1 cellular context compared by ENCODE assay signal in genomic region chr14:75673345-75673744, GRCh38.
TF ChIP-seq lines count a peak whose summit lies in the region.

No MANE protein-coding gene starts in this region.

TF ChIP-seq in GM12878, 131 proteins besides CTCF, POLR2A, EP300 and RAD21 (continued from another document and continues in another):
- TF ChIP-seq, protein P1, sequence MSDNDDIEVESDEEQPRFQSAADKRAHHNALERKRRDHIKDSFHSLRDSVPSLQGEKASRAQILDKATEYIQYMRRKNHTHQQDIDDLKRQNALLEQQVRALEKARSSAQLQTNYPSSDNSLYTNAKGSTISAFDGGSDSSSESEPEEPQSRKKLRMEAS (IDR thresholded peaks at IDR 0.05; ENCODE audit: low read depth, low read length) = no peak
- TF ChIP-seq RFX5 (IDR thresholded peaks at IDR 0.05; ENCODE audit: low read depth, low read length) (no peak), CBFB (IDR thresholded peaks at IDR 0.05; ENCODE audit: low read depth) (no peak), FOXM1 (IDR thresholded peaks at IDR 0.05; ENCODE audit: low read depth, low read length) (peak; percentile 52; the same call in 1 of the 2 replicates), SIN3A (IDR thresholded peaks at IDR 0.05; ENCODE audit: low read depth, low read length) (no peak), USF1 (IDR thresholded peaks at IDR 0.05; ENCODE audit: borderline replicate concordance, extremely low read length, insufficient read depth, low read depth, low read length) (no peak), CREM (IDR thresholded peaks at IDR 0.05; ENCODE audit: low read depth) (peak; percentile 60; the same call in 1 of the 2 replicates), ZBTB33 (IDR thresholded peaks at IDR 0.05) (no peak), SUZ12 (IDR thresholded peaks at IDR 0.05; ENCODE audit: unreplicated experiment) (no peak), SREBF2 (IDR thresholded peaks at IDR 0.05; ENCODE audit: low read length) (no peak), TAF1 (IDR thresholded peaks at IDR 0.05; ENCODE audit: borderline replicate concordance, low read depth, low read length) (no peak), HDGF (IDR thresholded peaks at IDR 0.05) (no peak), NFIC (IDR thresholded peaks at IDR 0.05; ENCODE audit: low read depth, low read length) (peak; percentile 81), MYC (IDR thresholded peaks at IDR 0.05; ENCODE audit: insufficient read depth, insufficient read length, insufficient replicate concordance, low read length, severe bottlenecking) (no peak), IKZF1 (conservative IDR thresholded peaks at IDR 0.05) (no peak), ZBTB40 (IDR thresholded peaks at IDR 0.05; ENCODE audit: borderline replicate concordance) (no peak), BCLAF1 (IDR thresholded peaks at IDR 0.05) (no peak), RCOR1 (conservative IDR thresholded peaks at IDR 0.05; ENCODE audit: low read depth, low read length) (no peak), TCF7 (IDR thresholded peaks at IDR 0.05; ENCODE audit: borderline replicate concordance) (no peak), WRNIP1 (IDR thresholded peaks at IDR 0.05; ENCODE audit: borderline replicate concordance, low read depth, low read length) (no peak), RB1 (IDR thresholded peaks at IDR 0.05; ENCODE audit: borderline replicate concordance) (no peak), TARDBP (IDR thresholded peaks at IDR 0.05; ENCODE audit: borderline replicate concordance) (no peak), FOS (IDR thresholded peaks at IDR 0.05; ENCODE audit: borderline replicate concordance, extremely low read depth, insufficient read length) (no peak), NR2C1 (IDR thresholded peaks at IDR 0.05) (no peak), MXI1 (IDR thresholded peaks at IDR 0.05; ENCODE audit: low read depth, low read length) (no peak), KDM1A (IDR thresholded peaks at IDR 0.05; ENCODE audit: borderline replicate concordance) (no peak), POLR2AphosphoS2 (IDR thresholded peaks at IDR 0.05; ENCODE audit: low read depth, low read length) (no peak), ZZZ3 (IDR thresholded peaks at IDR 0.05; ENCODE audit: control insufficient read depth, insufficient read length, low read depth) (no peak), STAT1 (conservative IDR thresholded peaks at IDR 0.05) (no peak), REST (IDR thresholded peaks at IDR 0.05; ENCODE audit: low read depth, low read length) (no peak), NFXL1 (IDR thresholded peaks at IDR 0.05; ENCODE audit: borderline replicate concordance) (no peak), JUNB (IDR thresholded peaks at IDR 0.05) (peak; percentile 98), CHD1 (IDR thresholded peaks at IDR 0.05; ENCODE audit: low read depth, low read length) (no peak), YY1 (IDR thresholded peaks at IDR 0.05; ENCODE audit: low read depth, low read length) (no peak), NR2C2 (IDR thresholded peaks at IDR 0.05; ENCODE audit: borderline replicate concordance, control insufficient read depth, insufficient read length, low read depth) (no peak), ZSCAN29 (IDR thresholded peaks at IDR 0.05) (no peak), ZNF207 (IDR thresholded peaks at IDR 0.05; ENCODE audit: borderline replicate concordance) (no peak)
- TF ChIP-seq, protein P2, sequence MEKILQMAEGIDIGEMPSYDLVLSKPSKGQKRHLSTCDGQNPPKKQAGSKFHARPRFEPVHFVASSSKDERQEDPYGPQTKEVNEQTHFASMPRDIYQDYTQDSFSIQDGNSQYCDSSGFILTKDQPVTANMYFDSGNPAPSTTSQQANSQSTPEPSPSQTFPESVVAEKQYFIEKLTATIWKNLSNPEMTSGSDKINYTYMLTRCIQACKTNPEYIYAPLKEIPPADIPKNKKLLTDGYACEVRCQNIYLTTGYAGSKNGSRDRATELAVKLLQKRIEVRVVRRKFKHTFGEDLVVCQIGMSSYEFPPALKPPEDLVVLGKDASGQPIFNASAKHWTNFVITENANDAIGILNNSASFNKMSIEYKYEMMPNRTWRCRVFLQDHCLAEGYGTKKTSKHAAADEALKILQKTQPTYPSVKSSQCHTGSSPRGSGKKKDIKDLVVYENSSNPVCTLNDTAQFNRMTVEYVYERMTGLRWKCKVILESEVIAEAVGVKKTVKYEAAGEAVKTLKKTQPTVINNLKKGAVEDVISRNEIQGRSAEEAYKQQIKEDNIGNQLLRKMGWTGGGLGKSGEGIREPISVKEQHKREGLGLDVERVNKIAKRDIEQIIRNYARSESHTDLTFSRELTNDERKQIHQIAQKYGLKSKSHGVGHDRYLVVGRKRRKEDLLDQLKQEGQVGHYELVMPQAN (conservative IDR thresholded peaks at IDR 0.05) = no peak
- TF ChIP-seq, protein P3, sequence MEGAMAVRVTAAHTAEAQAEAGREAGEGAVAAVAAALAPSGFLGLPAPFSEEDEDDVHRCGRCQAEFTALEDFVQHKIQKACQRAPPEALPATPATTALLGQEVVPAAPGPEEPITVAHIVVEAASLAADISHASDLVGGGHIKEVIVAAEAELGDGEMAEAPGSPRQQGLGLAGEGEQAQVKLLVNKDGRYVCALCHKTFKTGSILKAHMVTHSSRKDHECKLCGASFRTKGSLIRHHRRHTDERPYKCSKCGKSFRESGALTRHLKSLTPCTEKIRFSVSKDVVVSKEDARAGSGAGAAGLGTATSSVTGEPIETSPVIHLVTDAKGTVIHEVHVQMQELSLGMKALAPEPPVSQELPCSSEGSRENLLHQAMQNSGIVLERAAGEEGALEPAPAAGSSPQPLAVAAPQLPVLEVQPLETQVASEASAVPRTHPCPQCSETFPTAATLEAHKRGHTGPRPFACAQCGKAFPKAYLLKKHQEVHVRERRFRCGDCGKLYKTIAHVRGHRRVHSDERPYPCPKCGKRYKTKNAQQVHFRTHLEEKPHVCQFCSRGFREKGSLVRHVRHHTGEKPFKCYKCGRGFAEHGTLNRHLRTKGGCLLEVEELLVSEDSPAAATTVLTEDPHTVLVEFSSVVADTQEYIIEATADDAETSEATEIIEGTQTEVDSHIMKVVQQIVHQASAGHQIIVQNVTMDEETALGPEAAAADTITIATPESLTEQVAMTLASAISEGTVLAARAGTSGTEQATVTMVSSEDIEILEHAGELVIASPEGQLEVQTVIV (IDR thresholded peaks at IDR 0.05; ENCODE audit: borderline replicate concordance, partially characterized antibody) = no peak
- TF ChIP-seq, protein P4, sequence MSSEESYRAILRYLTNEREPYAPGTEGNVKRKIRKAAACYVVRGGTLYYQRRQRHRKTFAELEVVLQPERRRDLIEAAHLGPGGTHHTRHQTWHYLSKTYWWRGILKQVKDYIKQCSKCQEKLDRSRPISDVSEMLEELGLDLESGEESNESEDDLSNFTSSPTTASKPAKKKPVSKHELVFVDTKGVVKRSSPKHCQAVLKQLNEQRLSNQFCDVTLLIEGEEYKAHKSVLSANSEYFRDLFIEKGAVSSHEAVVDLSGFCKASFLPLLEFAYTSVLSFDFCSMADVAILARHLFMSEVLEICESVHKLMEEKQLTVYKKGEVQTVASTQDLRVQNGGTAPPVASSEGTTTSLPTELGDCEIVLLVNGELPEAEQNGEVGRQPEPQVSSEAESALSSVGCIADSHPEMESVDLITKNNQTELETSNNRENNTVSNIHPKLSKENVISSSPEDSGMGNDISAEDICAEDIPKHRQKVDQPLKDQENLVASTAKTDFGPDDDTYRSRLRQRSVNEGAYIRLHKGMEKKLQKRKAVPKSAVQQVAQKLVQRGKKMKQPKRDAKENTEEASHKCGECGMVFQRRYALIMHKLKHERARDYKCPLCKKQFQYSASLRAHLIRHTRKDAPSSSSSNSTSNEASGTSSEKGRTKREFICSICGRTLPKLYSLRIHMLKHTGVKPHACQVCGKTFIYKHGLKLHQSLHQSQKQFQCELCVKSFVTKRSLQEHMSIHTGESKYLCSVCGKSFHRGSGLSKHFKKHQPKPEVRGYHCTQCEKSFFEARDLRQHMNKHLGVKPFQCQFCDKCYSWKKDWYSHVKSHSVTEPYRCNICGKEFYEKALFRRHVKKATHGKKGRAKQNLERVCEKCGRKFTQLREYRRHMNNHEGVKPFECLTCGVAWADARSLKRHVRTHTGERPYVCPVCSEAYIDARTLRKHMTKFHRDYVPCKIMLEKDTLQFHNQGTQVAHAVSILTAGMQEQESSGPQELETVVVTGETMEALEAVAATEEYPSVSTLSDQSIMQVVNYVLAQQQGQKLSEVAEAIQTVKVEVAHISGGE (CRISPR knock-in tag; IDR thresholded peaks at IDR 0.05) = no peak
